In genomic region chr17:81952792-81953228, GRCh38 we compare ENCODE assay signal across 34 cellular contexts. TPM values are rescaled to one million over a fixed set of nuclear protein-coding genes. Genes with fewer than 3 reads are reported as not detected.
"Had no signal": no experiment of that assay in that cellular context is flagged by ENCODE, and none has a peak within 500 bp of the region (broad histone marks: within the 10 kb centered on the region; RNA-seq: fewer than 3 reads in every experiment).

No MANE protein-coding gene starts in this region.

- DNase-seq: activated B cell treated with CpG ODN at 0.5 μM for 24 hours; activated CD4-positive, alpha-beta T cell treated with anti-CD3 and anti-CD28 coated beads, Interleukin-2, amount 50 U/mL, for 1 hour; activated CD8-positive, alpha-beta T cell treated with anti-CD3 and anti-CD28 coated beads for 36 hours; activated naive CD8-positive, alpha-beta T cell treated with anti-CD3 and anti-CD28 coated beads, Interleukin-2, amount 50 U/mL, for 24 hours; activated T-cell treated with anti-CD3 and anti-CD28 coated beads, Interleukin-2, amount 50 U/mL, for 4 hours; amygdala; effector CD8-positive, alpha-beta T cell; gastrocnemius medialis; heart left ventricle; hypothalamus; immature natural killer cell; kidney; left colon; mucosa of descending colon; sigmoid colon; small intestine; stimulated activated CD4-positive, alpha-beta T cell treated with anti-CD3 and anti-CD28 coated beads, Interleukin-4, amount 100 ng/mL, for 24 hours; stomach; T-helper 1 cell; tibial artery had no signal

- H3K27me3 Mint-ChIP-seq: activated naive CD8-positive, alpha-beta T cell treated with anti-CD3 and anti-CD28 coated beads, Interleukin-2, amount 50 U/mL, for 24 hours had no signal

- H3K4me1 Mint-ChIP-seq: activated B cell treated with CpG ODN at 0.5 μM for 24 hours; activated naive CD4-positive, alpha-beta T cell treated with anti-CD3 and anti-CD28 coated beads, Interleukin-2, amount 50 U/mL, for 24 hours; activated naive CD8-positive, alpha-beta T cell treated with anti-CD3 and anti-CD28 coated beads, Interleukin-2, amount 50 U/mL, for 24 hours; central memory CD8-positive, alpha-beta T cell; memory B cell; stimulated activated memory B cell treated with anti-CD40 and anti-IgM and Interleukin-4, amounts not matched to agents 10 μg/mL and 1 μg/mL and 100 μg/mL, for 72 hours had no signal

- H3K4me3 ChIP-seq: gastrocnemius medialis, heart left ventricle, mucosa of descending colon, sigmoid colon, stomach, suprapubic skin, tibial artery had no signal

- H3K36me3 Mint-ChIP-seq: activated naive CD4-positive, alpha-beta T cell treated with anti-CD3 and anti-CD28 coated beads, Interleukin-2, amount 50 U/mL, for 24 hours; immature natural killer cell; memory B cell; natural killer cell treated with Interleukin-12 subunit alpha and Interleukin-12 subunit beta and Interleukin-15 and Interleukin-18, amount 100 ng/mL, for 72 hours; stimulated activated memory B cell treated with anti-CD40 and anti-IgM and Interleukin-4, amounts not matched to agents 10 μg/mL and 1 μg/mL and 100 μg/mL, for 72 hours had no signal

- H3K36me3 ChIP-seq: gastrocnemius medialis, heart left ventricle, sigmoid colon, stomach, suprapubic skin, tibial artery had no signal

- H3K9me3 ChIP-seq: gastrocnemius medialis, heart left ventricle, mucosa of descending colon, sigmoid colon, stomach, suprapubic skin, tibial artery had no signal

- H3K27ac Mint-ChIP-seq: activated B cell treated with CpG ODN at 0.5 μM for 24 hours; activated CD8-positive, alpha-beta T cell treated with anti-CD3 and anti-CD28 coated beads for 36 hours; activated naive CD4-positive, alpha-beta T cell treated with anti-CD3 and anti-CD28 coated beads, Interleukin-2, amount 50 U/mL, for 24 hours; activated naive CD8-positive, alpha-beta T cell treated with anti-CD3 and anti-CD28 coated beads, Interleukin-2, amount 50 U/mL, for 24 hours; activated T-helper 2 cell treated with anti-CD3 and anti-CD28 coated beads, Interferon-gamma antibody, Interleukin-2, Interleukin-4, amounts not matched to agents 10 μg/mL and 5 μg/mL and 100 μg/mL, durations not matched to agents 14 hours and 24 hours and 36 hours; dendritic cell treated with granulocyte-macrophage colony-stimulating factor and Interleukin-4, amounts not matched to agents 40 ng/mL and 50 ng/mL, for 4 days; immature natural killer cell; memory B cell; natural killer cell treated with Interleukin-12 subunit alpha and Interleukin-12 subunit beta and Interleukin-15 and Interleukin-18, amount 100 ng/mL, for 72 hours; stimulated activated memory B cell treated with anti-CD40 and anti-IgM and Interleukin-4, amounts not matched to agents 10 μg/mL and 1 μg/mL and 100 μg/mL, for 72 hours; T-helper 2 cell treated with Interferon-gamma antibody and Interleukin-4, amounts not matched to agents 5 μg/mL and 100 μg/mL, for 36 hours had no signal

- ATAC-seq: activated naive CD8-positive, alpha-beta T cell treated with anti-CD3 and anti-CD28 coated beads, Interleukin-2, amount 50 U/mL, for 24 hours; activated T-cell treated with anti-CD3 and anti-CD28 coated beads, Interleukin-2, amount 50 U/mL, for 4 hours; gastrocnemius medialis; heart left ventricle; mucosa of descending colon; stimulated activated memory B cell treated with anti-CD40 and anti-IgM and Interleukin-4, amounts not matched to agents 10 μg/mL and 1 μg/mL and 100 μg/mL, for 72 hours had no signal

- H3K27ac ChIP-seq: gastrocnemius medialis, heart left ventricle, sigmoid colon, stomach, suprapubic skin, tibial artery had no signal

- H3K27me3 ChIP-seq: gastrocnemius medialis had no signal

- H3K9me3 Mint-ChIP-seq: activated B cell treated with CpG ODN at 0.5 μM for 24 hours; activated CD8-positive, alpha-beta T cell treated with anti-CD3 and anti-CD28 coated beads for 36 hours; activated naive CD4-positive, alpha-beta T cell treated with anti-CD3 and anti-CD28 coated beads, Interleukin-2, amount 50 U/mL, for 24 hours; activated naive CD8-positive, alpha-beta T cell treated with anti-CD3 and anti-CD28 coated beads, Interleukin-2, amount 50 U/mL, for 24 hours; activated T-cell treated with anti-CD3 and anti-CD28 coated beads, Interleukin-2, amount 50 U/mL, for 4 hours; activated T-helper 2 cell treated with anti-CD3 and anti-CD28 coated beads, Interferon-gamma antibody, Interleukin-2, Interleukin-4, amounts not matched to agents 10 μg/mL and 5 μg/mL and 100 μg/mL, durations not matched to agents 14 hours and 24 hours and 36 hours; central memory CD8-positive, alpha-beta T cell; dendritic cell treated with granulocyte-macrophage colony-stimulating factor and Interleukin-4, amounts not matched to agents 40 ng/mL and 50 ng/mL, for 4 days; immature natural killer cell; memory B cell; natural killer cell treated with Interleukin-12 subunit alpha and Interleukin-12 subunit beta and Interleukin-15 and Interleukin-18, amount 100 ng/mL, for 72 hours; stimulated activated memory B cell treated with anti-CD40 and anti-IgM and Interleukin-4, amounts not matched to agents 10 μg/mL and 1 μg/mL and 100 μg/mL, for 72 hours; T-helper 2 cell treated with Interferon-gamma antibody and Interleukin-4, amounts not matched to agents 5 μg/mL and 100 μg/mL, for 36 hours had no signal

- H3K4me3 Mint-ChIP-seq: activated B cell treated with CpG ODN at 0.5 μM for 24 hours; activated CD8-positive, alpha-beta T cell treated with anti-CD3 and anti-CD28 coated beads for 36 hours; activated naive CD4-positive, alpha-beta T cell treated with anti-CD3 and anti-CD28 coated beads, Interleukin-2, amount 50 U/mL, for 24 hours; activated naive CD8-positive, alpha-beta T cell treated with anti-CD3 and anti-CD28 coated beads, Interleukin-2, amount 50 U/mL, for 24 hours; activated T-cell treated with anti-CD3 and anti-CD28 coated beads, Interleukin-2, amount 50 U/mL, for 4 hours; central memory CD8-positive, alpha-beta T cell; dendritic cell treated with granulocyte-macrophage colony-stimulating factor and Interleukin-4, amounts not matched to agents 40 ng/mL and 50 ng/mL, for 4 days; immature natural killer cell; memory B cell; natural killer cell treated with Interleukin-12 subunit alpha and Interleukin-12 subunit beta and Interleukin-15 and Interleukin-18, amount 100 ng/mL, for 72 hours; stimulated activated memory B cell treated with anti-CD40 and anti-IgM and Interleukin-4, amounts not matched to agents 10 μg/mL and 1 μg/mL and 100 μg/mL, for 72 hours; T-helper 2 cell treated with Interferon-gamma antibody and Interleukin-4, amounts not matched to agents 5 μg/mL and 100 μg/mL, for 36 hours had no signal

- H3K4me1 ChIP-seq: gastrocnemius medialis, heart left ventricle, sigmoid colon, stomach, suprapubic skin, tibial artery had no signal

RNA-seq across cellular contexts. Expression of gene MYADML2, which starts 5.8 kb away (rescaled TPM):
- total RNA-seq: activated B cell treated with CpG ODN at 0.5 μM for 24 hours; activated CD8-positive, alpha-beta T cell treated with anti-CD3 and anti-CD28 coated beads for 36 hours; activated T-cell treated with anti-CD3 and anti-CD28 coated beads, Interleukin-2, amount 50 U/mL, for 4 hours; activated T-helper 2 cell treated with anti-CD3 and anti-CD28 coated beads, Interferon-gamma antibody, Interleukin-2, Interleukin-4, amounts not matched to agents 10 μg/mL and 5 μg/mL and 100 μg/mL, durations not matched to agents 14 hours and 24 hours and 36 hours; bronchial epithelial cell; kidney; lower leg skin; natural killer cell treated with Interleukin-12 subunit alpha and Interleukin-12 subunit beta and Interleukin-15 and Interleukin-18, amount 100 ng/mL, for 72 hours; osteocyte; posterior vena cava; renal cortical epithelial cell; sigmoid colon; stomach; suprapubic skin had no signal
- polyA plus RNA-seq: immature natural killer cell, sigmoid colon, stomach had no signal

RNA-seq across cellular contexts. Expression of gene NOTUM, which starts 8.2 kb away (rescaled TPM):
- total RNA-seq: activated B cell treated with CpG ODN at 0.5 μM for 24 hours, bronchial epithelial cell, kidney, left colon, posterior vena cava, sigmoid colon had no signal
- polyA plus RNA-seq: immature natural killer cell had no signal
